19 cellular contexts compared by ENCODE assay signal in the genomic region with DNA sequence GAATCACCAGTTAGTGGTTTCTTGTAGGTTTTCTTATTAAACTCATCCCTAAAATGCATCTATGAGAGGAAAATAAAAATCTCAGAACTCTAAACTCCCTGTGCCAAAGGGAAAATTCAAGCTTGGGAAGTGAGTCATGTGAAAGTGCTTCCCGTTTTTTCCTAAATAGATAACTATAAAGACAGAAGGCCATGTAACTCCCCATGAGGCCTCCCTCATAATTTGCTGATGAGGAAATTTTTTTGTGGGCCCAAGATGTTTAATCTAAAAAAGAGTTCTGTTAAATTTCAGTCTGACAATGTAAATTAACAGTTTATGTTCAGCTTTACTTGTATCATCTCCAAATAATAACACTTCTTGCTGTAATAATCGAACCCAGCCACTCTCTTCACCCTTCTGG.
DNase-seq lines count a peak whose midpoint lies in the region; ATAC-seq, FAIRE-seq and TF ChIP-seq lines count a peak whose summit lies in the region.
"Had no signal": no experiment of that assay in that cellular context is flagged by ENCODE, and none has a peak within 500 bp of the region (broad histone marks: within the 10 kb centered on the region; RNA-seq: fewer than 3 reads in every experiment).

No MANE protein-coding gene starts in this region.

- no peak overlapping the region for H3K27ac ChIP-seq in HepG2 (ENCODE audit: extremely low read length, insufficient read depth, low read length)
- H3K27ac ChIP-seq in right lobe of liver, result no peak overlapping the region
- H3K27ac ChIP-seq in K562 (ENCODE audit: extremely low read depth, low read depth, low read length), result no peak overlapping the region
- H3K27ac ChIP-seq: 22Rv1, C4-2B, KMS-11 had no signal

- CTCF ChIA-PET in HepG2 (lab: Yijun Ruan, JAX; ENCODE audit: low intra/inter-chr PET ratio, low total read pairs) (no interaction called here), K562 (lab: Yijun Ruan, JAX; ENCODE audit: low intra/inter-chr PET ratio) (no interaction called here)

- H3K9me1 ChIP-seq in K562 (ENCODE audit: control insufficient read depth, insufficient read depth, low read length), result no peaks in the 10 kb centered on the region

- TF ChIP-seq EP300 in HepG2 (IDR thresholded peaks at IDR 0.05; ENCODE audit: low read depth in 2 of 2, low read length in 2 of 2) (no peak), HepG2 (CRISPR knock-in tag; IDR thresholded peaks at IDR 0.05; ENCODE audit: borderline replicate concordance) (no peak), K562 (IDR thresholded peaks at IDR 0.05; ENCODE audit: low read length) (no peak)

- intact Hi-C loops in HepG2 (cut with micrococcal nuclease; ENCODE audit: unreplicated experiment) (no loop called here), right lobe of liver (cut with DNase I) (no loop called here), K562 (cut with micrococcal nuclease) (no loop called here)

- H3K79me2 ChIP-seq in HepG2 (ENCODE audit: insufficient read depth, low read length), result no peaks in the 10 kb centered on the region
- no peaks in the 10 kb centered on the region for H3K79me2 ChIP-seq in K562 (ENCODE audit: control insufficient read depth, insufficient read depth, low read length)

- H2AFZ ChIP-seq in HepG2 (ENCODE audit: low read length) (no peak overlapping the region), K562 (ENCODE audit: low read depth, low read length) (no peak overlapping the region)

- TF ChIP-seq CTCF in HepG2 (CRISPR knock-in tag; IDR thresholded peaks at IDR 0.05), result no peak
- no peak for TF ChIP-seq CTCF in right lobe of liver (IDR thresholded peaks at IDR 0.05)
- TF ChIP-seq CTCF in K562 (IDR thresholded peaks at IDR 0.05 in 2 of 3, conservative IDR thresholded peaks at IDR 0.05 in 1 of 3; ENCODE audit: insufficient read depth in 2 of 3, low read depth in 1 of 3, low read length in 3 of 3), result no peak
- TF ChIP-seq CTCF in fibroblast of the aortic adventitia (IDR thresholded peaks at IDR 0.05; ENCODE audit: insufficient read depth, low read length), result no peak

- H3K4me2 ChIP-seq in HepG2 (ENCODE audit: low read depth, low read length) (no peak overlapping the region), K562 (ENCODE audit: insufficient read depth, low read length) (no peak overlapping the region)
- H3K4me2 ChIP-seq: KMS-11 had no signal

- POLR2A ChIA-PET in HepG2 (lab: Yijun Ruan, JAX), result no interaction called here
- POLR2A ChIA-PET in K562 (lab: Yijun Ruan, JAX), result no interaction called here

- no peaks in the 10 kb centered on the region for H3K4me1 ChIP-seq in HepG2 (ENCODE audit: insufficient read depth, low read length)
- H3K4me1 ChIP-seq in right lobe of liver, result no peaks in the 10 kb centered on the region
- H3K4me1 ChIP-seq in K562 (replicated peaks in 1 of 2; ENCODE audit: control insufficient read depth in 2 of 2, insufficient read depth in 2 of 2, low read length in 2 of 2), result no peaks in the 10 kb centered on the region

- TF ChIP-seq RAD21 in HepG2 (CRISPR knock-in tag; IDR thresholded peaks at IDR 0.05) (no peak), K562 (CRISPR knock-in tag; conservative IDR thresholded peaks at IDR 0.05 in 1 of 2, IDR thresholded peaks at IDR 0.05 in 1 of 2) (no peak)

- no peak for FAIRE-seq in HepG2 (lab: Jason Lieb, UNC)
- no peak for FAIRE-seq in K562 (lab: Jason Lieb, UNC)
- FAIRE-seq: GM19239 had no signal

- 3% methylated on average over 2 of the region's 2 CpGs for WGBS in HepG2 (ENCODE audit: low lambda C conversion rate)
- 20% methylated on average over 2 of the region's 2 CpGs for whole genome bisulfite sequencing in right lobe of liver (ENCODE audit: insufficient coverage, low coverage, low lambda C conversion rate, missing lambda C conversion rate)
- 5% methylated on average over 2 of the region's 2 CpGs for WGBS in K562 (ENCODE audit: insufficient coverage, low coverage, missing lambda C conversion rate)

- H3K27me3 ChIP-seq in HepG2 (ENCODE audit: control insufficient read depth in 1 of 2, insufficient read depth in 2 of 2, low read length in 2 of 2) (no peaks in the 10 kb centered on the region), right lobe of liver (no peaks in the 10 kb centered on the region), K562 (ENCODE audit: control insufficient read depth in 2 of 2, insufficient read depth in 2 of 2, low read length in 2 of 2) (no peaks in the 10 kb centered on the region)

- in situ Hi-C loops in HepG2 (cut with HindIII; ENCODE audit: extremely low pct_ligation_motif_present, low pct_unique_long_range_greater_than_20kb), result no loop called here
- in situ Hi-C loops in K562 (cut with MboI), result no loop called here

- H3K36me3 ChIP-seq in HepG2 (replicated peaks in 1 of 2; ENCODE audit: control insufficient read depth in 1 of 2, insufficient read depth in 2 of 2, low read length in 2 of 2) (no peaks in the 10 kb centered on the region), right lobe of liver (no peaks in the 10 kb centered on the region), K562 (ENCODE audit: control insufficient read depth, insufficient read depth, low read length) (no peaks in the 10 kb centered on the region)

- H4K20me1 ChIP-seq in HepG2 (ENCODE audit: insufficient read depth, low read length), result no peaks in the 10 kb centered on the region
- H4K20me1 ChIP-seq in K562 (replicated peaks; ENCODE audit: control insufficient read depth, insufficient read depth, low read length), result no peaks in the 10 kb centered on the region

- DNase-seq in HepG2 (ENCODE audit: low spot score), result no peak
- DNase-seq in right lobe of liver, result no peak
- DNase-seq in K562 (ENCODE audit: extremely low read depth in 1 of 4, low spot score in 3 of 4), result no peak
- peak; percentile 43 for DNase-seq in fibroblast of the aortic adventitia (ENCODE audit: low read depth)
- no peak for DNase-seq in COLO829 (ENCODE audit: low spot score)
- no peak for DNase-seq in NCI-H2227 treated with DMSO at 0.1 percent for 48 hours (lab: John Stamatoyannopoulos, UW)
- DNase-seq in HuH-7.5 (ENCODE audit: low spot score), result no peak
- DNase-seq: Caco-2, DMS153, NCI-H1048, NCI-H146, NCI-H2081 treated with DMSO at 0.1 percent for 48 hours, NCI-H524 had no signal

- no peak for ATAC-seq in HepG2
- no peak for ATAC-seq in right lobe of liver
- ATAC-seq in K562, result no peak
- ATAC-seq in GM18502 (IDR thresholded peaks at IDR 0.05; ENCODE audit: poor library complexity, unreplicated experiment), result no peak
- ATAC-seq: Panc1 had no signal

- H3K9ac ChIP-seq in HepG2 (ENCODE audit: insufficient read depth, low read depth, low read length) (no peak overlapping the region), K562 (ENCODE audit: insufficient read depth in 1 of 2, low read depth in 2 of 2, low read length in 2 of 2) (no peak overlapping the region)
- H3K9ac ChIP-seq: KMS-11 had no signal

- H3K9me3 ChIP-seq in HepG2 (ENCODE audit: low read length) (no peaks in the 10 kb centered on the region), right lobe of liver (no peaks in the 10 kb centered on the region), K562 (replicated peaks; ENCODE audit: control insufficient read depth, insufficient read depth, low read depth, low read length) (no peaks in the 10 kb centered on the region)

- no TSS peak for BruUV-seq in HepG2 (replicated peaks; lab: Mats Ljungman, UMichigan)
- no TSS peak for BruUV-seq in K562 (replicated peaks; lab: Mats Ljungman, UMichigan)

- TF ChIP-seq POLR2A in HepG2 (IDR thresholded peaks at IDR 0.05; ENCODE audit: insufficient read depth in 1 of 2, low read depth in 2 of 2, low read length in 2 of 2) (no peak), right lobe of liver (IDR thresholded peaks at IDR 0.05) (no peak), K562 (conservative IDR thresholded peaks at IDR 0.05) (no peak)

- H3K4me3 ChIP-seq in HepG2 (replicated peaks in 1 of 3; ENCODE audit: insufficient read depth in 1 of 3, low read depth in 2 of 3, low read length in 3 of 3) (no peak overlapping the region), right lobe of liver (no peak overlapping the region), K562 (no peak overlapping the region), fibroblast of the aortic adventitia (ENCODE audit: low read depth, low read length) (no peak overlapping the region)

TF ChIP-seq in HepG2, 621 proteins besides CTCF, POLR2A, EP300 and RAD21:
- TF ChIP-seq MAFF (IDR thresholded peaks at IDR 0.05; ENCODE audit: low read depth, low read length) (peak; percentile 52), MAFK (conservative IDR thresholded peaks at IDR 0.05 in 1 of 2, IDR thresholded peaks at IDR 0.05 in 1 of 2; ENCODE audit: low read length in 2 of 2) (peak; percentile 49 to 54; a peak in 3 of 4 replicates), RFXAP (CRISPR knock-in tag; IDR thresholded peaks at IDR 0.05; ENCODE audit: borderline replicate concordance) (no peak)

TF ChIP-seq in K562, 482 proteins besides CTCF, POLR2A, EP300 and RAD21:
- TF ChIP-seq SRSF7 (optimal IDR thresholded peaks at IDR 0.05; ENCODE audit: low read depth, low read length) (no peak), ZNF316 (IDR thresholded peaks at IDR 0.05) (peak; percentile 8; the same call in 1 of the 2 replicates)
